ENCODE assay signal across 9 cellular contexts in the genomic region with DNA sequence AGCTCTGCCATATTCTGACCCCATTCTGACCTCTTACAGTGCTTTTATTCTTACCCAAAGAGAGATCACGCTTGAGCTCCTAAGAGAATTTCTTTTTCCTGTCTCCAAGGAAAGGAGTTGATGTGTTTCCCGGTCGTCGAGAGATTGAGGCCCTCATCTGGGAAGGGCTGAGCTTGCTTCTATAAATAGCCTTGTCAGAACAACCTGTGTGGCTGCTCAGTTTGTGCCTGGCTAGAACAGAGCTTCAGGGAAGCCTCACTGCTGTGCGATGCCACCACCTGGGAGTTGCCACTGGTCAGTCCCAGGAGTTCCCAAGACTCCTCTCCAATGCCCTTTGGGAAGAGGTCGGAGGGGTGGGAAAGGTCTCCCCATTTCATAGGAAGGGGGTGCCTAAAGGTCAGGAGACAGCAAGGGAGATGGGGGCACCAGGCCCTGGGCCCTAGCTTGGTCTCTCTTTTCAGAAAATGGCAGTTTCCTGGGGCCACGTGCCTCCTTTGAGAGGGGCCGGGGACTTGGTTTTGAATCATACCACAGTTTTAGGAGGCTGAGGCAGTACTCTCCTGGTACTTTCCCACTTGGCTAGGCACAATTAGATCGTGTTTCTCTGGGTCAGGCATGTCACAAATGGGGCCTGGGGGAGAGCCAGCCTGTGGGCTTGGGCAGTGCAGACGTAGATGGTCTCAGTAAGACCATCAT. TPM values are rescaled to one million over a fixed set of nuclear protein-coding genes. Genes with fewer than 3 reads are reported as not detected.
A peak's percentile ranks its signal among the peaks of the same experiment; 100 is the strongest.
DNase-seq lines count a peak whose midpoint lies in the region; ATAC-seq and TF ChIP-seq lines count a peak whose summit lies in the region.
"Had no signal": no experiment of that assay in that cellular context is flagged by ENCODE, and none has a peak within 500 bp of the region (broad histone marks: within the 10 kb centered on the region; RNA-seq: fewer than 3 reads in every experiment).

No MANE protein-coding gene starts in this region.

- intact Hi-C loops in left cardiac atrium (cut with DNase I) (no loop called here), spleen (cut with DNase I; ENCODE audit: low total_unique reads) (no loop called here)

- H3K4me3 Mint-ChIP-seq in IgD-negative memory B cell: peak overlapping the region; percentile 98 to 100 (median 99)

- H3K27ac ChIP-seq in VCaP: peak overlapping the region; percentile 93
- peak overlapping the region; percentile 76 to 100 (median 95) for H3K27ac ChIP-seq in spleen

- H3K9me3 Mint-ChIP-seq in IgD-negative memory B cell: no peaks in the 10 kb centered on the region

- ATAC-seq in left cardiac atrium: peak; percentile 15 to 19
- ATAC-seq in GM19452 (IDR thresholded peaks at IDR 0.05; ENCODE audit: unreplicated experiment): no peak

- peak overlapping the region; percentile 56 to 96 (median 81) for H3K4me3 ChIP-seq in spleen

- peaks cover 2% of the 10 kb centered on the region for H3K36me3 Mint-ChIP-seq in IgD-negative memory B cell

- 48 to 59% (median 52%) methylated on average over 10 of the region's 10 CpGs for WGBS in spleen, 5 donors

- peaks cover 0 to 54% (median 10%) of the 10 kb centered on the region in 6 donors for H3K36me3 ChIP-seq in spleen

- TF ChIP-seq CTCF in VCaP (conservative IDR thresholded peaks at IDR 0.05): no peak
- peak in 1 of 11 experiments; percentile 5 for TF ChIP-seq CTCF in spleen (IDR thresholded peaks at IDR 0.05 in 8 of 11, conservative IDR thresholded peaks at IDR 0.05 in 3 of 11)

- no peaks in the 10 kb centered on the region for H3K9me3 ChIP-seq in spleen

- H3K27me3 ChIP-seq in spleen (replicated peaks in 1 of 7): no peaks in the 10 kb centered on the region

- peak; percentile 25 for DNase-seq in left cardiac atrium
- DNase-seq in spleen: no peak
- no peak for DNase-seq in NK-92 treated with Interleukin-12 subunit alpha and Interleukin-12 subunit beta, amount 100 ng/mL, for 24 hours (lab: John Stamatoyannopoulos, UW)
- DNase-seq in HK-2 (ENCODE audit: unreplicated experiment): no peak
- DNase-seq: aorta; stimulated activated CD4-positive, alpha-beta T cell treated with anti-CD3 and anti-CD28 coated beads, Interleukin-12 subunit alpha, Interleukin-12 subunit beta, amount 100 ng/mL, for 4 hours had no signal

- H3K27ac Mint-ChIP-seq in IgD-negative memory B cell: peak overlapping the region; percentile 96 to 99 (median 97)

- TF ChIP-seq POLR2A in spleen (IDR thresholded peaks at IDR 0.05): no peak

- no peaks in the 10 kb centered on the region for H3K27me3 Mint-ChIP-seq in IgD-negative memory B cell

- H3K4me1 Mint-ChIP-seq in IgD-negative memory B cell: peaks cover 49 to 60% (median 60%) of the 10 kb centered on the region in 3 donors

- peaks cover 73 to 100% (median 90%) of the 10 kb centered on the region in 6 donors for H3K4me1 ChIP-seq in spleen

RNA-seq across cellular contexts. Expression of gene EIF2D, which starts 52.1 kb away (rescaled TPM):
- polyA plus RNA-seq in IgD-negative memory B cell (40.4 TPM), spleen (10 to 100 TPM; 41.8 to 51.6 (median 50.0) TPM)
- total RNA-seq in left cardiac atrium (10 to 100 TPM; 22.9 to 27.8 TPM), spleen (10 to 100 TPM; 38.7 to 48.6 (median 43.0) TPM)

RNA-seq across cellular contexts. Expression of gene RASSF5, which starts 52.8 kb away (rescaled TPM):
- polyA plus RNA-seq in IgD-negative memory B cell (130 TPM), spleen (10 to 100 TPM; 32.2 to 39.5 (median 35.8) TPM)
- total RNA-seq in left cardiac atrium (10 to 100 TPM in 1 of 2 donors, 1 to 10 TPM in 1; 7.8 to 10.0 TPM), spleen (100 to 1,000 TPM; 121 to 168 (median 131) TPM)

Comparison
In these comparisons a context has a peak if more than half of its experiments do, and no peak if none do; other contexts are left out.
1. RNA of gene RASSF5, which starts 52.8 kb away (total RNA-seq): 121 to 168 TPM in spleen; 7.8 to 10.0 TPM in left cardiac atrium; every median in the first group is over 10 times any median in the second.